ENCODE assay signal across 11 cellular contexts in genomic region chr11:119147604-119148333, GRCh38. TPM values are rescaled to one million over a fixed set of nuclear protein-coding genes. Genes with fewer than 3 reads are reported as not detected.
DNase-seq lines count a peak whose midpoint lies in the region; ATAC-seq and TF ChIP-seq lines count a peak whose summit lies in the region.
"Had no signal": no experiment of that assay in that cellular context is flagged by ENCODE, and none has a peak within 500 bp of the region (broad histone marks: within the 10 kb centered on the region; RNA-seq: fewer than 3 reads in every experiment).

No MANE protein-coding gene starts in this region.

- H3K9me3 Mint-ChIP-seq in activated naive CD4-positive, alpha-beta T cell treated with anti-CD3 and anti-CD28 coated beads, Interleukin-2, amount 10 ng/mL, durations not matched to agents 7 days and 5 days, result no peaks in the 10 kb centered on the region
- H3K9me3 Mint-ChIP-seq in activated naive CD4-positive, alpha-beta T cell treated with anti-CD3 and anti-CD28 coated beads, Interleukin-2, amount 50 U/mL, for 72 hours, result no peaks in the 10 kb centered on the region
- H3K9me3 Mint-ChIP-seq in effector memory CD8-positive, alpha-beta T cell, result no peaks in the 10 kb centered on the region
- H3K9me3 Mint-ChIP-seq in stimulated activated memory B cell treated with anti-CD40 and anti-IgM and Interleukin-4, amounts not matched to agents 10 μg/mL and 1 μg/mL and 100 μg/mL, for 72 hours, result no peaks in the 10 kb centered on the region
- no peaks in the 10 kb centered on the region for H3K9me3 Mint-ChIP-seq in HFFc6

- H3K27me3 Mint-ChIP-seq in activated naive CD4-positive, alpha-beta T cell treated with anti-CD3 and anti-CD28 coated beads, Interleukin-2, amount 10 ng/mL, durations not matched to agents 7 days and 5 days, result peaks cover 86% of the 10 kb centered on the region
- peaks cover 34 to 80% of the 10 kb centered on the region in 2 donors for H3K27me3 Mint-ChIP-seq in effector memory CD8-positive, alpha-beta T cell
- peaks cover 81% of the 10 kb centered on the region for H3K27me3 Mint-ChIP-seq in stimulated activated memory B cell treated with anti-CD40 and anti-IgM and Interleukin-4, amounts not matched to agents 10 μg/mL and 1 μg/mL and 100 μg/mL, for 72 hours
- H3K27me3 Mint-ChIP-seq in HFFc6 (ENCODE audit: insufficient read depth), result peaks cover 35% of the 10 kb centered on the region

- DNase-seq in activated naive CD4-positive, alpha-beta T cell treated with anti-CD3 and anti-CD28 coated beads, Interleukin-2, amount 10 ng/mL, durations not matched to agents 7 days and 5 days, result peak; percentile 27
- DNase-seq in activated naive CD4-positive, alpha-beta T cell treated with anti-CD3 and anti-CD28 coated beads, Interleukin-2, amount 50 U/mL, for 72 hours (ENCODE audit: low spot score in 2 of 2), result no peak
- peak; percentile 87 to 92 for DNase-seq in NCI-H524 (lab: John Stamatoyannopoulos, UW)
- DNase-seq in effector memory CD8-positive, alpha-beta T cell, result peak in 2 of 3 experiments; percentile 13 to 16
- no peak for DNase-seq in CD1c-positive myeloid dendritic cell (ENCODE audit: extremely low spot score)
- DNase-seq in SHP77 treated with DMSO at 0.1 percent for 48 hours (lab: John Stamatoyannopoulos, UW), result no peak
- DNase-seq in HFFc6, result no peak
- DNase-seq: AML-193, body of pancreas had no signal

- H3K4me3 Mint-ChIP-seq in activated naive CD4-positive, alpha-beta T cell treated with anti-CD3 and anti-CD28 coated beads, Interleukin-2, amount 10 ng/mL, durations not matched to agents 7 days and 5 days, result peak overlapping the region; percentile 42
- peak overlapping the region; percentile 60 to 69 for H3K4me3 Mint-ChIP-seq in effector memory CD8-positive, alpha-beta T cell
- peak overlapping the region; percentile 4 for H3K4me3 Mint-ChIP-seq in stimulated activated memory B cell treated with anti-CD40 and anti-IgM and Interleukin-4, amounts not matched to agents 10 μg/mL and 1 μg/mL and 100 μg/mL, for 72 hours
- H3K4me3 Mint-ChIP-seq in HFFc6, result no peak overlapping the region; the same call in 1 of the 2 replicates

- H3K27ac Mint-ChIP-seq in activated naive CD4-positive, alpha-beta T cell treated with anti-CD3 and anti-CD28 coated beads, Interleukin-2, amount 10 ng/mL, durations not matched to agents 7 days and 5 days, result no peak overlapping the region
- H3K27ac Mint-ChIP-seq in activated naive CD4-positive, alpha-beta T cell treated with anti-CD3 and anti-CD28 coated beads, Interleukin-2, amount 50 U/mL, for 72 hours, result no peak overlapping the region
- no peak overlapping the region for H3K27ac Mint-ChIP-seq in effector memory CD8-positive, alpha-beta T cell
- no peak overlapping the region for H3K27ac Mint-ChIP-seq in stimulated activated memory B cell treated with anti-CD40 and anti-IgM and Interleukin-4, amounts not matched to agents 10 μg/mL and 1 μg/mL and 100 μg/mL, for 72 hours
- no peak overlapping the region for H3K27ac Mint-ChIP-seq in HFFc6

- H3K36me3 Mint-ChIP-seq in activated naive CD4-positive, alpha-beta T cell treated with anti-CD3 and anti-CD28 coated beads, Interleukin-2, amount 10 ng/mL, durations not matched to agents 7 days and 5 days, result no peaks in the 10 kb centered on the region
- H3K36me3 Mint-ChIP-seq in activated naive CD4-positive, alpha-beta T cell treated with anti-CD3 and anti-CD28 coated beads, Interleukin-2, amount 50 U/mL, for 72 hours, result no peaks in the 10 kb centered on the region
- H3K36me3 Mint-ChIP-seq in effector memory CD8-positive, alpha-beta T cell (ENCODE audit: insufficient read depth), result no peaks in the 10 kb centered on the region
- H3K36me3 Mint-ChIP-seq in stimulated activated memory B cell treated with anti-CD40 and anti-IgM and Interleukin-4, amounts not matched to agents 10 μg/mL and 1 μg/mL and 100 μg/mL, for 72 hours, result no peaks in the 10 kb centered on the region
- H3K36me3 Mint-ChIP-seq in HFFc6 (ENCODE audit: low read depth), result no peaks in the 10 kb centered on the region

- CTCF ChIA-PET in activated naive CD4-positive, alpha-beta T cell treated with anti-CD3 and anti-CD28 coated beads, Interleukin-2, amount 10 ng/mL, durations not matched to agents 7 days and 5 days (lab: Charles Lee), result interaction anchor here (1.3 to 1.5 kb wide), 3 partner anchors 21 to 58 kb away, joined by 3 to 5 read pairs (median 3); partner anchors contain the start of gene CBL

- no peak for ATAC-seq in activated naive CD4-positive, alpha-beta T cell treated with anti-CD3 and anti-CD28 coated beads, Interleukin-2, amount 50 U/mL, for 72 hours
- peak; percentile 78 for ATAC-seq in effector memory CD8-positive, alpha-beta T cell (replicated peaks)
- no peak for ATAC-seq in stimulated activated memory B cell treated with anti-CD40 and anti-IgM and Interleukin-4, amounts not matched to agents 10 μg/mL and 1 μg/mL and 100 μg/mL, for 72 hours
- ATAC-seq: esophagus mucosa had no signal

- no peak for TF ChIP-seq CTCF in HFFc6 (IDR thresholded peaks at IDR 0.05)

- H3K4me1 Mint-ChIP-seq in activated naive CD4-positive, alpha-beta T cell treated with anti-CD3 and anti-CD28 coated beads, Interleukin-2, amount 10 ng/mL, durations not matched to agents 7 days and 5 days, result peaks cover 17% of the 10 kb centered on the region
- peaks cover 0 to 8% of the 10 kb centered on the region in 2 donors for H3K4me1 Mint-ChIP-seq in effector memory CD8-positive, alpha-beta T cell (ENCODE audit: low read depth in 2 of 2)
- peaks cover 21% of the 10 kb centered on the region for H3K4me1 Mint-ChIP-seq in stimulated activated memory B cell treated with anti-CD40 and anti-IgM and Interleukin-4, amounts not matched to agents 10 μg/mL and 1 μg/mL and 100 μg/mL, for 72 hours
- peaks cover 20% of the 10 kb centered on the region for H3K4me1 Mint-ChIP-seq in HFFc6 (ENCODE audit: low read depth)

RNA-seq across cellular contexts. Expression of gene ABCG4, which starts 1.1 kb away (rescaled TPM):
- under 1 TPM; 0.12 to 0.25 TPM for total RNA-seq in activated naive CD4-positive, alpha-beta T cell treated with anti-CD3 and anti-CD28 coated beads, Interleukin-2, amount 50 U/mL, for 72 hours
- under 1 TPM; 0.05 to 0.50 (median 0.18) TPM for total RNA-seq in HFFc6 (2021; fragmentation: NEBNext Ultra II Directional; extraction: Animal tissue kit (Norgen Biotek cat#: 25700))

RNA-seq across cellular contexts. Expression of gene NLRX1, which starts 20.8 kb away (rescaled TPM):
- total RNA-seq in activated naive CD4-positive, alpha-beta T cell treated with anti-CD3 and anti-CD28 coated beads, Interleukin-2, amount 50 U/mL, for 72 hours, result 10 to 100 TPM; 13.5 to 21.8 TPM
- total RNA-seq in HFFc6 (2021; fragmentation: NEBNext Ultra II Directional; extraction: Animal tissue kit (Norgen Biotek cat#: 25700)), result 10 to 100 TPM; 11.8 to 14.5 (median 12.9) TPM

RNA-seq across cellular contexts. Expression of gene HINFP, which starts 26.4 kb away (rescaled TPM):
- total RNA-seq in activated naive CD4-positive, alpha-beta T cell treated with anti-CD3 and anti-CD28 coated beads, Interleukin-2, amount 50 U/mL, for 72 hours, result 10 to 100 TPM; 38.0 to 53.3 TPM
- total RNA-seq in HFFc6 (2021; fragmentation: NEBNext Ultra II Directional; extraction: Animal tissue kit (Norgen Biotek cat#: 25700)), result 10 to 100 TPM in 4 of 6 experiments, 1 to 10 TPM in 2; 9.9 to 13.4 (median 11.3) TPM

RNA-seq across cellular contexts. Expression of gene NHERF4, which starts 37.5 kb away (rescaled TPM):
- under 1 TPM; 0.23 to 0.30 TPM for total RNA-seq in activated naive CD4-positive, alpha-beta T cell treated with anti-CD3 and anti-CD28 coated beads, Interleukin-2, amount 50 U/mL, for 72 hours
- total RNA-seq in HFFc6 (2021; fragmentation: NEBNext Ultra II Directional; extraction: Animal tissue kit (Norgen Biotek cat#: 25700)), result not detected
- total RNA-seq: esophagus mucosa had no signal

RNA-seq across cellular contexts. Expression of gene C2CD2L, which starts 40.6 kb away (rescaled TPM):
- total RNA-seq in activated naive CD4-positive, alpha-beta T cell treated with anti-CD3 and anti-CD28 coated beads, Interleukin-2, amount 50 U/mL, for 72 hours, result 10 to 100 TPM; 19.1 to 43.2 TPM
- 10 to 100 TPM; 10.0 to 13.5 (median 10.8) TPM for total RNA-seq in HFFc6 (2021; fragmentation: NEBNext Ultra II Directional; extraction: Animal tissue kit (Norgen Biotek cat#: 25700))

Comparison
In these comparisons a context has a peak if more than half of its experiments do, and no peak if none do; other contexts are left out.
1. DNase-seq: peak in activated naive CD4-positive, alpha-beta T cell treated with anti-CD3 and anti-CD28 coated beads, Interleukin-2, amount 10 ng/mL, durations not matched to agents 7 days and 5 days (single experiment), NCI-H524 (2 of 2) and effector memory CD8-positive, alpha-beta T cell (2 of 3); none in activated naive CD4-positive, alpha-beta T cell treated with anti-CD3 and anti-CD28 coated beads, Interleukin-2, amount 50 U/mL, for 72 hours (0 of 2), CD1c-positive myeloid dendritic cell (single experiment), SHP77 treated with DMSO at 0.1 percent for 48 hours (single experiment) and HFFc6 (single experiment).